ENCODE assay signal across 26 cellular contexts in genomic region chr15:47744496-47744895, GRCh38. TPM values are rescaled to one million over a fixed set of nuclear protein-coding genes. Genes with fewer than 3 reads are reported as not detected.
"Had no signal": no experiment of that assay in that cellular context is flagged by ENCODE, and none has a peak within 500 bp of the region (broad histone marks: within the 10 kb centered on the region; RNA-seq: fewer than 3 reads in every experiment).

No MANE protein-coding gene starts in this region.

- H2AFZ ChIP-seq: hepatocyte, neural progenitor cell, parathyroid adenoma had no signal

- H3K27ac ChIP-seq: heart right ventricle, hepatocyte, left ventricle myocardium inferior, lower lobe of right lung, neural progenitor cell, neutrophil, parathyroid adenoma, psoas muscle, right lobe of liver, testis, thyroid gland, upper lobe of right lung, uterus had no signal

- H3K4me3 Mint-ChIP-seq: naive thymus-derived CD8-positive, alpha-beta T cell; nephron progenitor cell; neural progenitor cell; stimulated activated memory B cell treated with anti-CD40 and anti-IgM and Interleukin-4, amounts not matched to agents 10 μg/mL and 1 μg/mL and 100 μg/mL, for 72 hours; stimulated activated naive CD8-positive, alpha-beta T cell treated with anti-CD3 and anti-CD28 coated beads, Interleukin-15, amount 100 ng/mL, for 72 hours had no signal

- ATAC-seq: heart right ventricle; lower lobe of right lung; naive thymus-derived CD8-positive, alpha-beta T cell; psoas muscle; right lobe of liver; stimulated activated memory B cell treated with anti-CD40 and anti-IgM and Interleukin-4, amounts not matched to agents 10 μg/mL and 1 μg/mL and 100 μg/mL, for 72 hours; stimulated activated naive CD8-positive, alpha-beta T cell treated with anti-CD3 and anti-CD28 coated beads, Interleukin-15, amount 100 ng/mL, for 72 hours; upper lobe of right lung had no signal

- H3K9ac ChIP-seq: neural progenitor cell, parathyroid adenoma had no signal

- H3K9me3 ChIP-seq: heart right ventricle, left ventricle myocardium inferior, lower lobe of right lung, neutrophil, psoas muscle, right lobe of liver, testis, thyroid gland, upper lobe of right lung, uterus had no signal

- H3K27me3 Mint-ChIP-seq: stimulated activated memory B cell treated with anti-CD40 and anti-IgM and Interleukin-4, amounts not matched to agents 10 μg/mL and 1 μg/mL and 100 μg/mL, for 72 hours; stimulated activated naive CD8-positive, alpha-beta T cell treated with anti-CD3 and anti-CD28 coated beads, Interleukin-15, amount 100 ng/mL, for 72 hours had no signal

- DNase-seq: heart right ventricle; islet precursor cell; left ventricle myocardium inferior; lower lobe of right lung; mammary epithelial cell; naive thymus-derived CD8-positive, alpha-beta T cell; nephron progenitor cell; occipital lobe; psoas muscle; right lobe of liver; stimulated activated CD4-positive, alpha-beta T cell treated with anti-CD3 and anti-CD28 coated beads, Interleukin-1b, Interleukin-23, amount 100 ng/mL, for 48 hours; stimulated activated CD4-positive, alpha-beta T cell treated with anti-CD3 and anti-CD28 coated beads, Interleukin-2, amount 100 ng/mL, for 48 hours; stimulated activated CD4-positive, alpha-beta T cell treated with anti-CD3 and anti-CD28 coated beads, Interleukin-4, amount 100 ng/mL, for 4 hours; stimulated activated CD8-positive, alpha-beta memory T cell treated with anti-CD3 and anti-CD28 coated beads, Interleukin-4, amount 100 ng/mL, for 48 hours; stimulated activated naive CD4-positive, alpha-beta T cell treated with Interleukin-2 at 50 U/mL for 16 hours; stimulated activated naive CD8-positive, alpha-beta T cell treated with anti-CD3 and anti-CD28 coated beads, Interleukin-15, amount 100 ng/mL, for 72 hours; testis; thyroid gland; trophoblast cell; upper lobe of right lung; uterus had no signal

- H3K4me1 ChIP-seq: lower lobe of right lung, parathyroid adenoma, right lobe of liver, testis, upper lobe of right lung, uterus had no signal

- H3K36me3 ChIP-seq: left ventricle myocardium inferior, lower lobe of right lung, neural progenitor cell, neutrophil, right lobe of liver, thyroid gland, upper lobe of right lung, uterus had no signal

- H3K4me1 Mint-ChIP-seq: naive thymus-derived CD8-positive, alpha-beta T cell; stimulated activated memory B cell treated with anti-CD40 and anti-IgM and Interleukin-4, amounts not matched to agents 10 μg/mL and 1 μg/mL and 100 μg/mL, for 72 hours; stimulated activated naive CD8-positive, alpha-beta T cell treated with anti-CD3 and anti-CD28 coated beads, Interleukin-15, amount 100 ng/mL, for 72 hours had no signal

- H3K9me3 Mint-ChIP-seq: nephron progenitor cell; neural progenitor cell; stimulated activated memory B cell treated with anti-CD40 and anti-IgM and Interleukin-4, amounts not matched to agents 10 μg/mL and 1 μg/mL and 100 μg/mL, for 72 hours; stimulated activated naive CD8-positive, alpha-beta T cell treated with anti-CD3 and anti-CD28 coated beads, Interleukin-15, amount 100 ng/mL, for 72 hours had no signal

- H3K4me3 ChIP-seq: heart right ventricle, hepatocyte, left ventricle myocardium inferior, lower lobe of right lung, neural progenitor cell, psoas muscle, right lobe of liver, testis, thyroid gland, upper lobe of right lung, uterus had no signal

- H3K27ac Mint-ChIP-seq: naive thymus-derived CD8-positive, alpha-beta T cell; nephron progenitor cell; neural progenitor cell; stimulated activated memory B cell treated with anti-CD40 and anti-IgM and Interleukin-4, amounts not matched to agents 10 μg/mL and 1 μg/mL and 100 μg/mL, for 72 hours; stimulated activated naive CD8-positive, alpha-beta T cell treated with anti-CD3 and anti-CD28 coated beads, Interleukin-15, amount 100 ng/mL, for 72 hours had no signal

- H3K27me3 ChIP-seq: heart right ventricle, hepatocyte, neutrophil, right lobe of liver, testis, thyroid gland, upper lobe of right lung, uterus had no signal

- H3K36me3 Mint-ChIP-seq: naive thymus-derived CD8-positive, alpha-beta T cell; stimulated activated memory B cell treated with anti-CD40 and anti-IgM and Interleukin-4, amounts not matched to agents 10 μg/mL and 1 μg/mL and 100 μg/mL, for 72 hours had no signal

- H3K4me2 ChIP-seq: hepatocyte, neural progenitor cell had no signal

RNA-seq across cellular contexts. Expression of gene SEMA6D, which starts 27.2 kb away (rescaled TPM):
- total RNA-seq: naive thymus-derived CD8-positive, alpha-beta T cell had no signal
- polyA plus RNA-seq: naive thymus-derived CD8-positive, alpha-beta T cell had no signal
